16 cellular contexts compared by ENCODE assay signal in the genomic region with DNA sequence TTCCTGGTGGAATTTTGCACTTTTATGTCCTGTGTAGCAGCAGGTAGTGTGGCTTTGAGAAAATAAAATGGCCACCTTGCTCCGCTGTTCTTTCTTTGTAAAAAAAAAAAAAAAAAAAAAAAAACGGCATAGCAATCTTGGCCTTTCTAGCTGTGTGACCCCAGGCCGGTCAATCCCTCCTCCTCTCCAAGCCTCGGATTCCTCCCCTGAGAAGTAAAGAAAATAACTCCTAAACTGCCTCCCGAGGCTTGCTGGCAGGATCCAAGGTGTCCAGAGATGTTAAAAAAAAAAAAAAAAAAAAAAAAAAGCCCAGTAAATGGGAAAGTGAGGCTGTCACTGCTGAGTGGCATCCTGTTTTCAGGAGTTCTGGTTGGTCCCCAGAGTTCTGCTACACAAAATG. TPM values are rescaled to one million over a fixed set of nuclear protein-coding genes. Genes with fewer than 3 reads are reported as not detected.
DNase-seq lines count a peak whose midpoint lies in the region; ATAC-seq and TF ChIP-seq lines count a peak whose summit lies in the region.
"Had no signal": no experiment of that assay in that cellular context is flagged by ENCODE, and none has a peak within 500 bp of the region (broad histone marks: within the 10 kb centered on the region; RNA-seq: fewer than 3 reads in every experiment).

No MANE protein-coding gene starts in this region.

- H3K36me3 ChIP-seq in esophagus squamous epithelium = no peaks in the 10 kb centered on the region
- no peaks in the 10 kb centered on the region for H3K36me3 ChIP-seq in ovary
- H3K36me3 ChIP-seq in transverse colon = no peaks in the 10 kb centered on the region
- no peaks in the 10 kb centered on the region for H3K36me3 ChIP-seq in H7 (replicated peaks; ENCODE audit: control insufficient read depth, insufficient read depth, low read length)
- H3K36me3 ChIP-seq: gastroesophageal sphincter, vagina had no signal

- H3K9me3 ChIP-seq in T-helper 17 cell (ENCODE audit: control insufficient read depth, low read length, poor library complexity, severe bottlenecking) = no peaks in the 10 kb centered on the region
- no peaks in the 10 kb centered on the region for H3K9me3 ChIP-seq in esophagus squamous epithelium
- no peaks in the 10 kb centered on the region for H3K9me3 ChIP-seq in ovary
- H3K9me3 ChIP-seq in transverse colon = no peaks in the 10 kb centered on the region
- H3K9me3 ChIP-seq: gastroesophageal sphincter, vagina had no signal

- peak overlapping the region in 3 of 4 donors; percentile 74 to 91 (median 90) for H3K27ac ChIP-seq in esophagus squamous epithelium
- H3K27ac ChIP-seq in ovary = peak overlapping the region in 1 of 2 donors; percentile 79
- H3K27ac ChIP-seq in transverse colon = peak overlapping the region in 2 of 4 donors; percentile 82 to 83
- H3K27ac ChIP-seq: parathyroid adenoma had no signal

- WGBS in esophagus squamous epithelium, 2 donors = 54 to 59% methylated on average over 4 of the region's 5 CpGs
- 10 to 13% (median 11%) methylated on average over 5 of the region's 5 CpGs for WGBS in ovary, 3 donors
- 77% methylated on average over 5 of the region's 5 CpGs; no CpG with 5 or more reads in 1 of the 2 donors for WGBS in transverse colon (ENCODE audit: low coverage in 1 of 2), 2 donors

- no peaks in the 10 kb centered on the region for H3K27me3 Mint-ChIP-seq in T-helper 17 cell
- H3K27me3 Mint-ChIP-seq in activated CD8-positive, alpha-beta memory T cell treated with anti-CD3 and anti-CD28 coated beads, Interleukin-2, amount 10 ng/mL, durations not matched to agents 7 days and 5 days = peaks cover 5% of the 10 kb centered on the region

- in situ Hi-C loops in Caki2 (cut with HindIII; ENCODE audit: low pct_unique_long_range_greater_than_20kb, low sequenced_read_pairs) (no loop called here), transverse colon (cut with MboI; ENCODE audit: low pct_ligation_motif_present in 1 of 4, low pct_unique_long_range_greater_than_20kb in 1 of 4, low sequenced_read_pairs in 3 of 4) (no loop called here)

- H3K4me1 Mint-ChIP-seq in T-helper 17 cell = peaks cover 28% of the 10 kb centered on the region
- H3K4me1 Mint-ChIP-seq in activated CD8-positive, alpha-beta memory T cell treated with anti-CD3 and anti-CD28 coated beads, Interleukin-2, amount 10 ng/mL, durations not matched to agents 7 days and 5 days = peaks cover 51% of the 10 kb centered on the region

- TF ChIP-seq EP300 in ovary (IDR thresholded peaks at IDR 0.05) = no peak
- TF ChIP-seq EP300 in transverse colon (IDR thresholded peaks at IDR 0.05; ENCODE audit: low read depth) = no peak

- no peak for TF ChIP-seq CTCF in esophagus squamous epithelium (IDR thresholded peaks at IDR 0.05)
- no peak for TF ChIP-seq CTCF in ovary (IDR thresholded peaks at IDR 0.05)
- no peak for TF ChIP-seq CTCF in transverse colon (IDR thresholded peaks at IDR 0.05)

- H3K27me3 ChIP-seq in esophagus squamous epithelium (no peaks in the 10 kb centered on the region), ovary (no peaks in the 10 kb centered on the region), transverse colon (no peaks in the 10 kb centered on the region), H7 (ENCODE audit: control insufficient read depth, insufficient read depth, low read length) (no peaks in the 10 kb centered on the region)
- H3K27me3 ChIP-seq: gastroesophageal sphincter, vagina had no signal

- peak overlapping the region in 1 of 4 donors; percentile 77 for H3K4me3 ChIP-seq in esophagus squamous epithelium
- H3K4me3 ChIP-seq in ovary = peak overlapping the region; percentile 67
- H3K4me3 ChIP-seq in transverse colon = no peak overlapping the region
- no peak overlapping the region for H3K4me3 ChIP-seq in H7 (ENCODE audit: insufficient read depth, low read depth, low read length)

- TF ChIP-seq POLR2A in esophagus squamous epithelium (IDR thresholded peaks at IDR 0.05) (no peak), ovary (IDR thresholded peaks at IDR 0.05) (no peak), transverse colon (IDR thresholded peaks at IDR 0.05) (no peak)

- peak; percentile 59 for DNase-seq in Caki2 (ENCODE audit: low read depth)
- no peak for DNase-seq in T-helper 17 cell
- no peak for DNase-seq in esophagus squamous epithelium (lab: John Stamatoyannopoulos, UW)
- peak in 3 of 5 donors; percentile 45 to 66 (median 49) for DNase-seq in ovary
- DNase-seq in transverse colon = no peak
- DNase-seq in activated CD8-positive, alpha-beta memory T cell treated with anti-CD3 and anti-CD28 coated beads, Interleukin-2, amount 10 ng/mL, durations not matched to agents 7 days and 5 days = no peak
- DNase-seq in H7 = no peak
- DNase-seq in germinal center (ENCODE audit: low spot score) = no peak
- DNase-seq: activated CD4-positive, alpha-beta T cell treated with anti-CD3 and anti-CD28 coated beads for 1 hour; activated naive CD4-positive, alpha-beta T cell treated with anti-CD3 and anti-CD28 coated beads, Interleukin-2, amount 50 U/mL, for 16 hours; DMS153; NCI-H82; small intestine had no signal

- H3K9me3 Mint-ChIP-seq in activated CD8-positive, alpha-beta memory T cell treated with anti-CD3 and anti-CD28 coated beads, Interleukin-2, amount 10 ng/mL, durations not matched to agents 7 days and 5 days (ENCODE audit: low read depth) = no peaks in the 10 kb centered on the region

- H3K4me1 ChIP-seq in esophagus squamous epithelium (peaks cover 28 to 68% (median 50%) of the 10 kb centered on the region in 3 donors), ovary (ENCODE audit: insufficient read depth) (peaks cover 9% of the 10 kb centered on the region), transverse colon (peaks cover 10 to 40% (median 29%) of the 10 kb centered on the region in 4 donors)

- intact Hi-C loops in esophagus squamous epithelium (cut with DNase I) = no loop called here
- intact Hi-C loops in ovary (cut with DNase I) = loop anchor here in 1 of 4 donors (5.0 to 10.0 kb wide), 2 partner anchors 47 to 230 kb away; no protein-coding TSS in a partner anchor
- intact Hi-C loops in transverse colon (cut with DNase I; ENCODE audit: low total_unique reads) = no loop called here

- no peak overlapping the region for H3K27ac Mint-ChIP-seq in T-helper 17 cell
- no peak overlapping the region for H3K27ac Mint-ChIP-seq in activated CD8-positive, alpha-beta memory T cell treated with anti-CD3 and anti-CD28 coated beads, Interleukin-2, amount 10 ng/mL, durations not matched to agents 7 days and 5 days

- CTCF ChIA-PET in activated CD8-positive, alpha-beta memory T cell treated with anti-CD3 and anti-CD28 coated beads, Interleukin-2, amount 10 ng/mL, durations not matched to agents 7 days and 5 days (lab: Charles Lee) = interaction anchor here (2.2 to 4.3 kb wide), 2 partner anchors 23 to 66 kb away, joined by 4 to 23 read pairs; partner anchors contain the start of gene MAP1LC3B2

- peak overlapping the region; percentile 93 for H3K4me3 Mint-ChIP-seq in T-helper 17 cell
- H3K4me3 Mint-ChIP-seq in activated CD8-positive, alpha-beta memory T cell treated with anti-CD3 and anti-CD28 coated beads, Interleukin-2, amount 10 ng/mL, durations not matched to agents 7 days and 5 days = no peak overlapping the region

- peaks cover 1% of the 10 kb centered on the region for H3K36me3 Mint-ChIP-seq in T-helper 17 cell (ENCODE audit: low read depth)
- peaks cover 1% of the 10 kb centered on the region for H3K36me3 Mint-ChIP-seq in activated CD8-positive, alpha-beta memory T cell treated with anti-CD3 and anti-CD28 coated beads, Interleukin-2, amount 10 ng/mL, durations not matched to agents 7 days and 5 days

- no peak for ATAC-seq in T-helper 17 cell
- ATAC-seq in activated CD8-positive, alpha-beta memory T cell treated with anti-CD3 and anti-CD28 coated beads, Interleukin-2, amount 10 ng/mL, durations not matched to agents 7 days and 5 days = no peak

RNA-seq across cellular contexts. Expression of gene MAP1LC3B2, which starts 23.9 kb away (rescaled TPM):
- total RNA-seq in Caki2 (2014; rRNA removed; shearing (Covaris generic); ENCODE audit: low replicate concordance) = 2.7 TPM in 1 of 2 replicates, not detected in the other
- total RNA-seq in T-helper 17 cell (1 to 10 TPM in 1 of 2 donors, under 1 TPM in 1; 0.89 to 2.7 TPM), esophagus squamous epithelium (under 1 TPM in 2 of 4 donors, not detected in 2; 0.76 TPM), ovary (1 to 10 TPM in 6 of 7 donors, under 1 TPM in 1; 0.80 to 9.9 (median 3.1) TPM), transverse colon (1 to 10 TPM in 2 of 4 donors, not detected in 2; 1.1 to 2.5 TPM)
- 1 to 10 TPM; 2.1 to 2.2 TPM for polyA plus RNA-seq in ovary
- total RNA-seq in activated CD8-positive, alpha-beta memory T cell treated with anti-CD3 and anti-CD28 coated beads, Interleukin-2, amount 10 ng/mL, durations not matched to agents 7 days and 5 days = 1 to 10 TPM in 1 of 2 experiments, under 1 TPM in 1; 0.54 to 1.7 TPM
- total RNA-seq in H7 (2014; rRNA removed; shearing (Covaris generic)) = 2.8 TPM in 1 of 2 replicates, not detected in the other
- total RNA-seq: vagina had no signal

Comparison
In these comparisons a context has a peak if more than half of its experiments do, and no peak if none do; other contexts are left out.
1. DNase-seq: peak in Caki2 (single experiment) and ovary (3 of 5); none in T-helper 17 cell (0 of 3), esophagus squamous epithelium (single experiment), transverse colon (single experiment), activated CD8-positive, alpha-beta memory T cell treated with anti-CD3 and anti-CD28 coated beads, Interleukin-2, amount 10 ng/mL, durations not matched to agents 7 days and 5 days (single experiment), H7 (single experiment) and germinal center (single experiment).